In the genomic region with DNA sequence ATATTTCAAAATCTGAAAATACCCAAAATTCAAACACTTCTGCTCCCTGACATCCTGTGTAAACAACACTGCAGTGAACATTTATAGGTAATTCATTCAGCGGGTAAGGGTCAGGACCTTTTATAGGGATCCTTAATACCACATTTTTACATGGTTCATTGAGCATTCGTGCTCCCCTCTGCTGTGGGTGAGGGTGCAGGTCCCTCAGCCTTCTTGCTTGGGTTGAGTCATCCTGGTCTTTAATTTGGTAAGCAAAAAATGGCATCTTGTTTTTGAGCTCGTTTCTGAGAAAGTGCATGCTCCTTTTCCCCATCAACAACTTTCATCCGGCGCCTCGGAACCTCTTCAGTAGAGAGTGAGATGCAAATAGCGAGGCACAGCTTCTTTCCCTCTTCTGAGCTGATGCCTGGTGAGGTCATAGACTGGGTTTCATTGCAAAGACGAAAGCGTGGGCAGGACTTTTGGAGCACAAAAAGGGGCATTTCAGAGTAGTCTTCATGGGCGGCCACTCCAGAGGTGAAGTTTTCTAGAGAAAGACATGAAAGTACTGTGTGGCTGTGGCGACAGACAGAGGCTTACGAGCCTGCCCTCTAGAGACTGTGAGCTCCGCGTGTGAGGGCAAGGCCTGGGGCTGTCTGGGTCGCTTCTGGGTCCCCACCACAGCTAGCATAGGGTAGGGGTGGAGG, we compare ENCODE assay signal across 1 cellular context.
TF ChIP-seq lines count a peak whose summit lies in the region.

No MANE protein-coding gene starts in this region.

TF ChIP-seq in GM12878, 131 proteins besides CTCF, POLR2A, EP300 and RAD21 (continued from another document):
- TF ChIP-seq MTA2 (IDR thresholded peaks at IDR 0.05; ENCODE audit: low read depth): peak; percentile 49
- no peak for TF ChIP-seq IRF4 (IDR thresholded peaks at IDR 0.05; ENCODE audit: low read depth, low read length)
- peak; percentile 16 for TF ChIP-seq SP1 (IDR thresholded peaks at IDR 0.05; ENCODE audit: low read depth, low read length)
- no peak for TF ChIP-seq SMAD5 (IDR thresholded peaks at IDR 0.05; ENCODE audit: low read depth)
- TF ChIP-seq HCFC1 (IDR thresholded peaks at IDR 0.05; ENCODE audit: low read length): peak; percentile 16; the same call in 1 of the 2 replicates
- TF ChIP-seq NRF1 (conservative IDR thresholded peaks at IDR 0.05; ENCODE audit: low read depth, low read length): no peak
- TF ChIP-seq SMC3 (IDR thresholded peaks at IDR 0.05; ENCODE audit: borderline replicate concordance, low read length): peak; percentile 32; the same call in 1 of the 2 replicates
- TF ChIP-seq KAT2A (conservative IDR thresholded peaks at IDR 0.05; ENCODE audit: control insufficient read depth, low read depth, low read length): no peak
- 0 out of 2 replicates have a peak, but pooled peaks have one; percentile 54 for TF ChIP-seq PML (IDR thresholded peaks at IDR 0.05; ENCODE audit: low read length)
- no peak for TF ChIP-seq POLR2AphosphoS2 (IDR thresholded peaks at IDR 0.05; ENCODE audit: low read depth, low read length)
- TF ChIP-seq, protein P1, sequence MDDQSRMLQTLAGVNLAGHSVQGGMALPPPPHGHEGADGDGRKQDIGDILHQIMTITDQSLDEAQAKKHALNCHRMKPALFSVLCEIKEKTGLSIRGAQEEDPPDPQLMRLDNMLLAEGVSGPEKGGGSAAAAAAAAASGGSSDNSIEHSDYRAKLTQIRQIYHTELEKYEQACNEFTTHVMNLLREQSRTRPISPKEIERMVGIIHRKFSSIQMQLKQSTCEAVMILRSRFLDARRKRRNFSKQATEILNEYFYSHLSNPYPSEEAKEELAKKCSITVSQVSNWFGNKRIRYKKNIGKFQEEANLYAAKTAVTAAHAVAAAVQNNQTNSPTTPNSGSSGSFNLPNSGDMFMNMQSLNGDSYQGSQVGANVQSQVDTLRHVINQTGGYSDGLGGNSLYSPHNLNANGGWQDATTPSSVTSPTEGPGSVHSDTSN (IDR thresholded peaks at IDR 0.05; ENCODE audit: insufficient replicate concordance, low read depth, low read length): no peak
- 0 out of 2 replicates have a peak, but pooled peaks have one; percentile 15 for TF ChIP-seq CBFB (IDR thresholded peaks at IDR 0.05; ENCODE audit: low read depth)
- no peak for TF ChIP-seq TARDBP (IDR thresholded peaks at IDR 0.05; ENCODE audit: borderline replicate concordance)
- 0 out of 4 replicates have a peak, but pooled peaks of 1 of the 2 experiments have one; percentile 38 for TF ChIP-seq ETV6 (conservative IDR thresholded peaks at IDR 0.05 in 1 of 2, IDR thresholded peaks at IDR 0.05 in 1 of 2; ENCODE audit: borderline replicate concordance in 1 of 2, low read depth in 1 of 2)
- TF ChIP-seq MEF2B (IDR thresholded peaks at IDR 0.05; ENCODE audit: partially characterized antibody, poor library complexity, severe bottlenecking): peak; percentile 71
- TF ChIP-seq TCF7 (IDR thresholded peaks at IDR 0.05; ENCODE audit: borderline replicate concordance): 0 out of 2 replicates have a peak, but pooled peaks have one; percentile 10
- 0 out of 2 replicates have a peak, but pooled peaks have one; percentile 14 for TF ChIP-seq BCL11A (IDR thresholded peaks at IDR 0.05; ENCODE audit: low read depth, low read length)
- TF ChIP-seq MYC (IDR thresholded peaks at IDR 0.05; ENCODE audit: insufficient read depth, insufficient read length, insufficient replicate concordance, low read length, severe bottlenecking): no peak
- no peak for TF ChIP-seq SPI1 (IDR thresholded peaks at IDR 0.05; ENCODE audit: borderline replicate concordance, insufficient read depth, low read depth, low read length)
- TF ChIP-seq, protein P2, sequence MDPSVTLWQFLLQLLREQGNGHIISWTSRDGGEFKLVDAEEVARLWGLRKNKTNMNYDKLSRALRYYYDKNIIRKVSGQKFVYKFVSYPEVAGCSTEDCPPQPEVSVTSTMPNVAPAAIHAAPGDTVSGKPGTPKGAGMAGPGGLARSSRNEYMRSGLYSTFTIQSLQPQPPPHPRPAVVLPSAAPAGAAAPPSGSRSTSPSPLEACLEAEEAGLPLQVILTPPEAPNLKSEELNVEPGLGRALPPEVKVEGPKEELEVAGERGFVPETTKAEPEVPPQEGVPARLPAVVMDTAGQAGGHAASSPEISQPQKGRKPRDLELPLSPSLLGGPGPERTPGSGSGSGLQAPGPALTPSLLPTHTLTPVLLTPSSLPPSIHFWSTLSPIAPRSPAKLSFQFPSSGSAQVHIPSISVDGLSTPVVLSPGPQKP (IDR thresholded peaks at IDR 0.05; ENCODE audit: low read depth, low read length): no peak
- TF ChIP-seq NFIC (IDR thresholded peaks at IDR 0.05; ENCODE audit: low read depth, low read length): peak; percentile 60; the same call in 1 of the 2 replicates
